16 cellular contexts compared by ENCODE assay signal in the genomic region with DNA sequence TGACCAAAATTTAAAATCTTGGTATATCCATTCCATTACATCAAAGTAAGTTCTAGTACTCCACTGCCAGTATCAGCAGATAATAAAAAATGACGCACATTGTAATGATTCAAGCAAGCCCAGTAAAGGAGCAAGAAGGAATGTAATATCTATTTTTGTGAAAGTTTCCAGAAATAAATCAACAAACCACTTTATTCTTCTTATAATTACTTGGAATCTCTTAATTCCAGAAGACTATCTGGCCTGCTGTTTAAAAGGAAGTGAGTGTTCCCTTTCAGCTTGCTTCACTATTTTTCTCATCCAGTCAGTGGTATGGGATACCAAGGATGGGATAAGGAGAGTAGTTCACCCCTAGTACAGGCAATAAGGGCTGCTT. TPM values are rescaled to one million over a fixed set of nuclear protein-coding genes. Genes with fewer than 3 reads are reported as not detected.
DNase-seq lines count a peak whose midpoint lies in the region; ATAC-seq and TF ChIP-seq lines count a peak whose summit lies in the region.
"Had no signal": no experiment of that assay in that cellular context is flagged by ENCODE, and none has a peak within 500 bp of the region (broad histone marks: within the 10 kb centered on the region; RNA-seq: fewer than 3 reads in every experiment).

No MANE protein-coding gene starts in this region.

- H3K4me3 ChIP-seq in A673 (ENCODE audit: low read depth, low read length, poor library complexity, severe bottlenecking), result no peak overlapping the region
- H3K4me3 ChIP-seq in heart right ventricle, result no peak overlapping the region
- H3K4me3 ChIP-seq in osteoblast (ENCODE audit: insufficient read depth, low read length), result no peak overlapping the region
- H3K4me3 ChIP-seq: A549, esophagus squamous epithelium had no signal

- no peaks in the 10 kb centered on the region for H3K36me3 ChIP-seq in A673 (ENCODE audit: insufficient read depth, low read length, poor library complexity, severe bottlenecking)
- no peaks in the 10 kb centered on the region for H3K36me3 ChIP-seq in heart right ventricle
- H3K36me3 ChIP-seq in osteoblast (ENCODE audit: insufficient read depth, low read length), result no peaks in the 10 kb centered on the region
- H3K36me3 ChIP-seq: esophagus squamous epithelium had no signal

- no peaks in the 10 kb centered on the region for H3K9me3 ChIP-seq in A673 (ENCODE audit: low read depth, low read length, poor library complexity, severe bottlenecking)
- H3K9me3 ChIP-seq in heart right ventricle, result peaks cover 0 to 5% (median 0%) of the 10 kb centered on the region in 11 donors
- H3K9me3 ChIP-seq in osteoblast (ENCODE audit: low read depth, low read length), result no peaks in the 10 kb centered on the region
- H3K9me3 ChIP-seq: A549, esophagus squamous epithelium had no signal

- H3K4me2 ChIP-seq in osteoblast (ENCODE audit: insufficient read depth, low read length), result no peak overlapping the region
- H3K4me2 ChIP-seq: A549 had no signal

- H3K4me1 Mint-ChIP-seq in WTC11 (peaks cover 61% of the 10 kb centered on the region), T-cell (no peaks in the 10 kb centered on the region)
- H3K4me1 Mint-ChIP-seq in activated T-helper 17 cell treated with anti-CD3 and anti-CD28 coated beads, Interleukin-2, amount 50 U/mL, for 72 hours, result no peaks in the 10 kb centered on the region
- H3K4me1 Mint-ChIP-seq: activated CD4-positive, alpha-beta T cell treated with anti-CD3 and anti-CD28 coated beads for 36 hours had no signal

- H3K4me3 Mint-ChIP-seq in WTC11 (peak overlapping the region; percentile 29), T-cell (no peak overlapping the region)
- no peak overlapping the region for H3K4me3 Mint-ChIP-seq in activated T-helper 17 cell treated with anti-CD3 and anti-CD28 coated beads, Interleukin-2, amount 50 U/mL, for 72 hours
- H3K4me3 Mint-ChIP-seq: activated CD4-positive, alpha-beta T cell treated with anti-CD3 and anti-CD28 coated beads for 36 hours had no signal

- no peak overlapping the region for H2AFZ ChIP-seq in osteoblast (ENCODE audit: low read length)

- POLR2A ChIA-PET in A673 (lab: Charles Lee; ENCODE audit: low non-redundant PET), result no interaction called here
- POLR2A ChIA-PET in WTC11 (lab: Charles Lee), result no interaction called here
- POLR2A ChIA-PET in T-cell (lab: Charles Lee), result no interaction called here

- H3K27me3 ChIP-seq in A673 (replicated peaks; ENCODE audit: insufficient read depth, low read depth, low read length, poor library complexity) (no peaks in the 10 kb centered on the region), heart right ventricle (no peaks in the 10 kb centered on the region), osteoblast (ENCODE audit: insufficient read depth, low read length) (no peaks in the 10 kb centered on the region)
- H3K27me3 ChIP-seq: esophagus squamous epithelium had no signal

- TF ChIP-seq CTCF in A673 (conservative IDR thresholded peaks at IDR 0.05; ENCODE audit: low read depth, low read length) (no peak), WTC11 (IDR thresholded peaks at IDR 0.05) (no peak), heart right ventricle (IDR thresholded peaks at IDR 0.05) (no peak), osteoblast (IDR thresholded peaks at IDR 0.05; ENCODE audit: extremely low read depth, low read depth, low read length) (no peak)

- H3K36me3 Mint-ChIP-seq in WTC11 (peaks cover 13% of the 10 kb centered on the region), T-cell (no peaks in the 10 kb centered on the region)
- no peaks in the 10 kb centered on the region for H3K36me3 Mint-ChIP-seq in activated T-helper 17 cell treated with anti-CD3 and anti-CD28 coated beads, Interleukin-2, amount 50 U/mL, for 72 hours (ENCODE audit: low read depth)

- intact Hi-C loops in A673 (cut with micrococcal nuclease; ENCODE audit: unreplicated experiment), result no loop called here
- intact Hi-C loops in heart right ventricle (cut with DNase I), result no loop called here

- DNase-seq in A673 (ENCODE audit: low spot score) (peak; percentile 46), WTC11 (ENCODE audit: low spot score) (no peak), heart right ventricle (no peak), osteoblast (ENCODE audit: insufficient read length, low spot score, missing footprints) (no peak), T-cell (no peak), medulla oblongata (ENCODE audit: extremely low spot score) (no peak), KG1 (lab: John Stamatoyannopoulos, UW) (no peak)
- DNase-seq: activated CD4-positive, alpha-beta T cell treated with anti-CD3 and anti-CD28 coated beads for 36 hours; activated T-cell treated with anti-CD3 and anti-CD28 coated beads, Interleukin-2, amount 50 U/mL, for 1 hour; esophagus squamous epithelium; NCI-H187; NCI-H526; stimulated activated CD4-positive, alpha-beta T cell treated with anti-CD3 and anti-CD28 coated beads, Interleukin-1b, Interleukin-23, amount 100 ng/mL, for 48 hours; T-helper 1 cell had no signal

- no peak overlapping the region for H3K27ac ChIP-seq in A673 (ENCODE audit: low read depth, low read length, poor library complexity, severe bottlenecking)
- H3K27ac ChIP-seq in heart right ventricle, result peak overlapping the region in 8 of 10 donors; percentile 39 to 72 (median 56)
- H3K27ac ChIP-seq in osteoblast (ENCODE audit: low read depth, low read length), result peak overlapping the region; percentile 24
- H3K27ac ChIP-seq: A549 had no signal

- no peaks in the 10 kb centered on the region for H3K79me2 ChIP-seq in osteoblast (ENCODE audit: insufficient read depth, low read length)

- ATAC-seq in WTC11 (no peak), heart right ventricle (peak in 7 of 8 donors; percentile 47 to 66 (median 59)), T-cell (replicated peaks in 1 of 4) (no peak)
- no peak for ATAC-seq in activated T-helper 17 cell treated with anti-CD3 and anti-CD28 coated beads, Interleukin-2, amount 50 U/mL, for 72 hours (replicated peaks)
- ATAC-seq: A549; activated CD4-positive, alpha-beta T cell treated with anti-CD3 and anti-CD28 coated beads for 36 hours had no signal

- BruUV-seq in A673 (replicated peaks; lab: Mats Ljungman, UMichigan), result no TSS peak

- H3K9me3 Mint-ChIP-seq in WTC11, result peaks cover 15% of the 10 kb centered on the region
- peaks cover 0 to 7% (median 0%) of the 10 kb centered on the region in 3 donors for H3K9me3 Mint-ChIP-seq in T-cell
- H3K9me3 Mint-ChIP-seq in activated T-helper 17 cell treated with anti-CD3 and anti-CD28 coated beads, Interleukin-2, amount 50 U/mL, for 72 hours, result no peaks in the 10 kb centered on the region

- no peaks in the 10 kb centered on the region for H4K20me1 ChIP-seq in osteoblast (ENCODE audit: insufficient read depth, low read length)

- 44 to 56% methylated on average over 1 of the region's 1 CpG for WGBS in heart right ventricle, 2 donors

- no peaks in the 10 kb centered on the region for H3K27me3 Mint-ChIP-seq in WTC11 (ENCODE audit: low read depth)
- H3K27me3 Mint-ChIP-seq in T-cell, result no peaks in the 10 kb centered on the region
- no peaks in the 10 kb centered on the region for H3K27me3 Mint-ChIP-seq in activated T-helper 17 cell treated with anti-CD3 and anti-CD28 coated beads, Interleukin-2, amount 50 U/mL, for 72 hours
- H3K27me3 Mint-ChIP-seq: activated CD4-positive, alpha-beta T cell treated with anti-CD3 and anti-CD28 coated beads for 36 hours had no signal

- H3K4me1 ChIP-seq in A673 (ENCODE audit: insufficient read depth, low read length, poor library complexity, severe bottlenecking), result peaks cover 13% of the 10 kb centered on the region
- H3K4me1 ChIP-seq in heart right ventricle, result peaks cover 3 to 48% (median 33%) of the 10 kb centered on the region in 9 donors
- peaks cover 22% of the 10 kb centered on the region for H3K4me1 ChIP-seq in osteoblast (ENCODE audit: insufficient read depth, low read length)
- H3K4me1 ChIP-seq: A549 had no signal

- CTCF ChIA-PET in A673 (lab: Charles Lee) (no interaction called here), WTC11 (lab: Charles Lee) (no interaction called here), T-cell (lab: Charles Lee) (no interaction called here)

- H3K27ac Mint-ChIP-seq in WTC11 (peak overlapping the region; percentile 90), T-cell (no peak overlapping the region)
- no peak overlapping the region for H3K27ac Mint-ChIP-seq in activated T-helper 17 cell treated with anti-CD3 and anti-CD28 coated beads, Interleukin-2, amount 50 U/mL, for 72 hours
- H3K27ac Mint-ChIP-seq: activated CD4-positive, alpha-beta T cell treated with anti-CD3 and anti-CD28 coated beads for 36 hours had no signal

TF ChIP-seq in WTC11, 78 proteins besides CTCF, POLR2A, EP300 and RAD21:
- TF ChIP-seq, protein P1, sequence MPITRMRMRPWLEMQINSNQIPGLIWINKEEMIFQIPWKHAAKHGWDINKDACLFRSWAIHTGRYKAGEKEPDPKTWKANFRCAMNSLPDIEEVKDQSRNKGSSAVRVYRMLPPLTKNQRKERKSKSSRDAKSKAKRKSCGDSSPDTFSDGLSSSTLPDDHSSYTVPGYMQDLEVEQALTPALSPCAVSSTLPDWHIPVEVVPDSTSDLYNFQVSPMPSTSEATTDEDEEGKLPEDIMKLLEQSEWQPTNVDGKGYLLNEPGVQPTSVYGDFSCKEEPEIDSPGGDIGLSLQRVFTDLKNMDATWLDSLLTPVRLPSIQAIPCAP (CRISPR knock-in tag; IDR thresholded peaks at IDR 0.05), result no peak
- TF ChIP-seq ZNF121 (CRISPR knock-in tag; IDR thresholded peaks at IDR 0.05), result no peak

RNA-seq across cellular contexts. Expression of gene DSE, which starts 42.2 kb away (rescaled TPM):
- total RNA-seq in A673 (2021) (31.4 and 33.3 TPM in 2 replicates), WTC11 (2021) (66.3 to 78.3 TPM (median 71.2 TPM) in 3 replicates), heart right ventricle (10 to 100 TPM in 8 of 10 donors, 1 to 10 TPM in 2; 8.8 to 25.4 (median 12.7) TPM), osteoblast (193 and 229 TPM in 2 replicates), T-cell (1 to 10 TPM; 5.9 to 9.3 (median 7.4) TPM)
- 1 to 10 TPM; 3.8 to 5.1 TPM for polyA plus RNA-seq in heart right ventricle
- total RNA-seq in activated T-helper 17 cell treated with anti-CD3 and anti-CD28 coated beads, Interleukin-2, amount 50 U/mL, for 72 hours, result 10 to 100 TPM; 26.0 to 28.9 TPM

RNA-seq across cellular contexts. Expression of gene TSPYL1, which starts 48.8 kb away (rescaled TPM):
- 39.7 and 41.1 TPM in 2 replicates for total RNA-seq in A673 (2021)
- 62.4 to 68.6 TPM (median 64.3 TPM) in 3 replicates for total RNA-seq in WTC11 (2021)
- 100 to 1,000 TPM in 7 of 10 donors, 10 to 100 TPM in 3; 76.6 to 143 (median 114) TPM for total RNA-seq in heart right ventricle
- 10 to 100 TPM; 14.0 to 27.1 TPM for polyA plus RNA-seq in heart right ventricle
- 89.4 and 91.6 TPM in 2 replicates for total RNA-seq in osteoblast
- 100 to 1,000 TPM in 2 of 5 donors, 10 to 100 TPM in 3; 83.4 to 215 (median 86.8) TPM for total RNA-seq in T-cell
- 10 to 100 TPM; 47.9 to 64.6 TPM for total RNA-seq in activated T-helper 17 cell treated with anti-CD3 and anti-CD28 coated beads, Interleukin-2, amount 50 U/mL, for 72 hours

Comparison
In these comparisons a context has a peak if more than half of its experiments do, and no peak if none do; other contexts are left out.
1. ATAC-seq: peak in heart right ventricle (7 of 8); none in WTC11 (single experiment), T-cell (0 of 4) and activated T-helper 17 cell treated with anti-CD3 and anti-CD28 coated beads, Interleukin-2, amount 50 U/mL, for 72 hours (single experiment).